8 cellular contexts compared by ENCODE assay signal in genomic region chr6:33272358-33273128, GRCh38. TPM values are rescaled to one million over a fixed set of nuclear protein-coding genes. Genes with fewer than 3 reads are reported as not detected.
DNase-seq lines count a peak whose midpoint lies in the region; ATAC-seq and TF ChIP-seq lines count a peak whose summit lies in the region.

No MANE protein-coding gene starts in this region.

- CTCF ChIA-PET in CD8-positive, alpha-beta T cell (lab: Charles Lee), result interaction anchor here (0.6 to 5.6 kb wide), 8 partner anchors 9 to 288 kb away, joined by 3 to 29 read pairs (median 4); partner anchors contain the start of gene RING1
- CTCF ChIA-PET in Panc1 (lab: Charles Lee), result no interaction called here

- BruUV-seq in Panc1 (replicated peaks; lab: Mats Ljungman, UMichigan), result TSS peak; percentile 92

- peak overlapping the region; percentile 87 for H3K27ac ChIP-seq in CD8-positive, alpha-beta T cell (ENCODE audit: low read depth, low read length)
- H3K27ac ChIP-seq in Panc1 (ENCODE audit: low read length), result peak overlapping the region; percentile 100

- peaks cover 46% of the 10 kb centered on the region for H3K4me1 ChIP-seq in CD8-positive, alpha-beta T cell (ENCODE audit: insufficient read depth, low read length)
- H3K4me1 ChIP-seq in Panc1 (ENCODE audit: control insufficient read depth, insufficient read depth, low read length), result peaks cover 30% of the 10 kb centered on the region

- H3K9me3 Mint-ChIP-seq in CD8-positive, alpha-beta T cell, result no peaks in the 10 kb centered on the region
- H3K9me3 Mint-ChIP-seq in osteocyte (ENCODE audit: unreplicated experiment), result no peaks in the 10 kb centered on the region

- peak overlapping the region; percentile 100 for H3K27ac Mint-ChIP-seq in CD8-positive, alpha-beta T cell
- peak overlapping the region; percentile 100 for H3K27ac Mint-ChIP-seq in osteocyte (ENCODE audit: unreplicated experiment)

- in situ Hi-C loops in Panc1 (cut with HindIII; ENCODE audit: low pct_unique_long_range_greater_than_20kb, low sequenced_read_pairs), result no loop called here

- no peaks in the 10 kb centered on the region for H3K27me3 Mint-ChIP-seq in CD8-positive, alpha-beta T cell (ENCODE audit: low read depth)
- H3K27me3 Mint-ChIP-seq in osteocyte (ENCODE audit: unreplicated experiment), result no peaks in the 10 kb centered on the region

- no peak for TF ChIP-seq CTCF in CD8-positive, alpha-beta T cell (IDR thresholded peaks at IDR 0.05)
- no peak for TF ChIP-seq CTCF in Panc1 (IDR thresholded peaks at IDR 0.05)
- TF ChIP-seq CTCF in epithelial cell of esophagus (IDR thresholded peaks at IDR 0.05; ENCODE audit: insufficient read depth, low read depth, low read length, missing control alignments), result no peak
- TF ChIP-seq CTCF in osteocyte (IDR thresholded peaks at IDR 0.05), result no peak

- H3K9me3 ChIP-seq in CD8-positive, alpha-beta T cell (ENCODE audit: low read length), result no peaks in the 10 kb centered on the region
- no peaks in the 10 kb centered on the region for H3K9me3 ChIP-seq in Panc1 (ENCODE audit: control insufficient read depth, insufficient read depth, low read depth, low read length)

- peaks cover 63% of the 10 kb centered on the region for H3K4me1 Mint-ChIP-seq in CD8-positive, alpha-beta T cell (ENCODE audit: low read depth)
- H3K4me1 Mint-ChIP-seq in osteocyte (ENCODE audit: unreplicated experiment), result peaks cover 70% of the 10 kb centered on the region

- ATAC-seq in CD8-positive, alpha-beta T cell, result no peak
- ATAC-seq in Panc1 (no peak), GM21576 (IDR thresholded peaks at IDR 0.05; ENCODE audit: unreplicated experiment) (no peak), HG03175 (IDR thresholded peaks at IDR 0.05; ENCODE audit: unreplicated experiment) (no peak)

- POLR2A ChIA-PET in CD8-positive, alpha-beta T cell (lab: Charles Lee), result interaction anchor here (1.1 to 3.5 kb wide), 17 partner anchors 16 to 298 kb away, joined by 3 to 41 read pairs (median 11); partner anchors contain the start of genes COL11A2, PFDN6, RGL2 and RING1
- POLR2A ChIA-PET in Panc1 (lab: Charles Lee), result interaction anchor here (0.6 to 1.3 kb wide), 4 partner anchors 11 to 328 kb away, joined by 3 to 13 read pairs (median 4); no protein-coding TSS in a partner anchor

- peak overlapping the region; percentile 82 for H3K4me3 ChIP-seq in CD8-positive, alpha-beta T cell (ENCODE audit: low read depth, low read length)
- H3K4me3 ChIP-seq in Panc1 (ENCODE audit: low read depth in 2 of 2, low read length in 2 of 2) (peak overlapping the region; percentile 97), epithelial cell of esophagus (ENCODE audit: low read length) (peak overlapping the region; percentile 100)

- H3K36me3 ChIP-seq in CD8-positive, alpha-beta T cell (ENCODE audit: insufficient read depth, low read length), result peaks cover 34% of the 10 kb centered on the region
- peaks cover 35% of the 10 kb centered on the region for H3K36me3 ChIP-seq in Panc1 (ENCODE audit: control insufficient read depth, insufficient read depth, low read length)

- intact Hi-C loops in CD8-positive, alpha-beta T cell (cut with DNase I, micrococcal nuclease), result loop anchor here (1.0 to 10.0 kb wide), 7 partner anchors 46 to 1098 kb away; partner anchors contain the start of genes AGPAT1 (in 1 of the 2) and RNF5 (in 1 of the 2)
- intact Hi-C loops in Panc1 (cut with micrococcal nuclease; ENCODE audit: unreplicated experiment), result no loop called here

- no peak for DNase-seq in CD8-positive, alpha-beta T cell
- no peak for DNase-seq in Panc1 (ENCODE audit: low read depth, low spot score)
- no peak for DNase-seq in epithelial cell of esophagus (ENCODE audit: low read depth)
- DNase-seq in osteocyte (ENCODE audit: extremely low spot score, unreplicated experiment), result no peak
- DNase-seq in NCI-H345 treated with DMSO at 0.1 percent for 48 hours (lab: John Stamatoyannopoulos, UW; ENCODE audit: unreplicated experiment), result no peak
- no peak for DNase-seq in NCI-H2029 (lab: John Stamatoyannopoulos, UW)

- H3K36me3 Mint-ChIP-seq in CD8-positive, alpha-beta T cell, result peaks cover 76% of the 10 kb centered on the region
- peaks cover 31% of the 10 kb centered on the region for H3K36me3 Mint-ChIP-seq in osteocyte (ENCODE audit: unreplicated experiment)

- H3K27me3 ChIP-seq in CD8-positive, alpha-beta T cell (ENCODE audit: insufficient read depth, low read length), result no peaks in the 10 kb centered on the region
- H3K27me3 ChIP-seq in Panc1 (ENCODE audit: control insufficient read depth, insufficient read depth, low read length), result no peaks in the 10 kb centered on the region

- H3K4me3 Mint-ChIP-seq in CD8-positive, alpha-beta T cell, result peak overlapping the region; percentile 100
- H3K4me3 Mint-ChIP-seq in osteocyte (ENCODE audit: unreplicated experiment), result peak overlapping the region; percentile 100

RNA-seq across cellular contexts. Expression of gene RPS18, which starts 0.7 kb away (rescaled TPM):
- total RNA-seq in CD8-positive, alpha-beta T cell, result 1,000 to 10,000 TPM; 4,154 to 4,290 TPM
- total RNA-seq in Panc1 (2021; ENCODE audit: unreplicated experiment) (1,987 TPM), osteocyte (2,180 and 2,216 TPM in 2 replicates)
- 3,030 TPM for polyA plus RNA-seq in Panc1 (2012; ENCODE audit: insufficient read length)

RNA-seq across cellular contexts. Expression of gene VPS52, which starts 0.9 kb away (rescaled TPM):
- total RNA-seq in CD8-positive, alpha-beta T cell, result 10 to 100 TPM; 72.2 to 75.9 TPM
- total RNA-seq in Panc1 (2021; ENCODE audit: unreplicated experiment) (77.7 TPM), osteocyte (60.3 and 67.4 TPM in 2 replicates)
- 68.6 TPM for polyA plus RNA-seq in Panc1 (2012; ENCODE audit: insufficient read length)

RNA-seq across cellular contexts. Expression of gene B3GALT4, which starts 4.4 kb away (rescaled TPM):
- 1 to 10 TPM; 7.9 to 8.8 TPM for total RNA-seq in CD8-positive, alpha-beta T cell
- total RNA-seq in Panc1 (2021; ENCODE audit: unreplicated experiment), result 6.0 TPM
- 6.4 TPM for polyA plus RNA-seq in Panc1 (2012; ENCODE audit: insufficient read length)
- 6.3 and 6.5 TPM in 2 replicates for total RNA-seq in osteocyte

RNA-seq across cellular contexts. Expression of gene WDR46, which starts 16.5 kb away (rescaled TPM):
- 10 to 100 TPM; 19.9 to 22.1 TPM for total RNA-seq in CD8-positive, alpha-beta T cell
- total RNA-seq in Panc1 (2021; ENCODE audit: unreplicated experiment) (80.6 TPM), osteocyte (59.1 and 63.4 TPM in 2 replicates)
- polyA plus RNA-seq in Panc1 (2012; ENCODE audit: insufficient read length), result 80.7 TPM

RNA-seq across cellular contexts. Expression of gene PFDN6, which starts 16.9 kb away (rescaled TPM):
- total RNA-seq in CD8-positive, alpha-beta T cell, result 10 to 100 TPM in 1 of 2 experiments, 1 to 10 TPM in 1; 9.4 to 11.2 TPM
- 101 TPM for total RNA-seq in Panc1 (2021; ENCODE audit: unreplicated experiment)
- polyA plus RNA-seq in Panc1 (2012; ENCODE audit: insufficient read length), result 127 TPM
- total RNA-seq in osteocyte, result 29.7 and 30.3 TPM in 2 replicates
